ENCODE assay signal across 8 cellular contexts in the genomic region with DNA sequence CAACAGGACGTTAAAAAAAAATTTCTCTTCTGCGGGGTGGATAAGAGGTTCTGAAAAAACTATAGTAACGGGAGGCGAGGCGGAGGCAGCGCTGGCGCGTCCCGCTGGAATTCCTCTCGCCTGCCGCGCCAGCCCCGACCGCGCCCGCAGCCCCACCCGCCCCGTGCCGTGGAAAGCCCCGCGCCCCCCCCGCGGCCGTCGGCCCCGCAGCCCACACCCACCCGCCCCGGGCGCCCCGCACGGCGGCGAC. TPM values are rescaled to one million over a fixed set of nuclear protein-coding genes. Genes with fewer than 3 reads are reported as not detected.
A peak's percentile ranks its signal among the peaks of the same experiment; 100 is the strongest.
DNase-seq lines count a peak whose midpoint lies in the region; ATAC-seq and TF ChIP-seq lines count a peak whose summit lies in the region.

No MANE protein-coding gene starts in this region.

- CTCF ChIA-PET in AG04450 (lab: Charles Lee), result no interaction called here

- POLR2A ChIA-PET in AG04450 (lab: Yijun Ruan, JAX), result no interaction called here

- no peak for DNase-seq in AG04450 (ENCODE audit: low read depth, low spot score)
- no peak for DNase-seq in effector memory CD8-positive, alpha-beta T cell
- DNase-seq in neural crest cell (ENCODE audit: low read depth, low spot score), result no peak
- no peak for DNase-seq in cerebellar nuclear complex (lab: John Stamatoyannopoulos, UW)
- DNase-seq in stimulated activated CD8-positive, alpha-beta memory T cell treated with anti-CD3 and anti-CD28 coated beads, Interleukin-4, amount 100 ng/mL, for 48 hours, result no peak
- DNase-seq in C1 segment of cervical spinal cord (lab: John Stamatoyannopoulos, UW), result no peak

- no peak for TF ChIP-seq CTCF in AG04450 (IDR thresholded peaks at IDR 0.05; ENCODE audit: low read depth, low read length)
- no peak for TF ChIP-seq CTCF in neural crest cell (conservative IDR thresholded peaks at IDR 0.05)

- peaks cover 0 to 8% of the 10 kb centered on the region in 2 donors for H3K27me3 Mint-ChIP-seq in effector memory CD8-positive, alpha-beta T cell
- H3K27me3 Mint-ChIP-seq in neural crest cell (ENCODE audit: low read depth), result no peaks in the 10 kb centered on the region

- H3K27me3 ChIP-seq in AG04450 (ENCODE audit: control insufficient read depth, insufficient read depth, low read length), result no peaks in the 10 kb centered on the region

- ATAC-seq in GM19468 (IDR thresholded peaks at IDR 0.05; ENCODE audit: extremely low read depth, unreplicated experiment), result peak; percentile 1
- no peak for ATAC-seq in effector memory CD8-positive, alpha-beta T cell (replicated peaks)

- H3K36me3 Mint-ChIP-seq in effector memory CD8-positive, alpha-beta T cell (ENCODE audit: insufficient read depth), result peaks cover 30% of the 10 kb centered on the region
- peaks cover 12% of the 10 kb centered on the region for H3K36me3 Mint-ChIP-seq in neural crest cell (ENCODE audit: low read depth)

- no peaks in the 10 kb centered on the region for H3K36me3 ChIP-seq in KOPT-K1 (ENCODE audit: insufficient read depth, low read length)

- peak overlapping the region; percentile 74 for H3K4me3 ChIP-seq in AG04450 (ENCODE audit: low read depth, low read length)

- peak overlapping the region; percentile 81 for H3K4me3 Mint-ChIP-seq in effector memory CD8-positive, alpha-beta T cell
- H3K4me3 Mint-ChIP-seq in neural crest cell, result peak overlapping the region; percentile 90

- H3K9me3 Mint-ChIP-seq in effector memory CD8-positive, alpha-beta T cell, result no peaks in the 10 kb centered on the region
- peaks cover 3% of the 10 kb centered on the region for H3K9me3 Mint-ChIP-seq in neural crest cell

- H3K27ac Mint-ChIP-seq in effector memory CD8-positive, alpha-beta T cell, result peak overlapping the region; percentile 80 to 90
- H3K27ac Mint-ChIP-seq in neural crest cell (ENCODE audit: unreplicated experiment), result no peak overlapping the region

- H3K27ac ChIP-seq in AG04450 (ENCODE audit: low read depth, low read length) (peak overlapping the region; percentile 93), KOPT-K1 (ENCODE audit: low read depth, low read length, poor library complexity, severe bottlenecking) (peak overlapping the region; percentile 68)

- H3K4me1 Mint-ChIP-seq in effector memory CD8-positive, alpha-beta T cell (ENCODE audit: low read depth in 2 of 2), result peaks cover 21 to 33% of the 10 kb centered on the region in 2 donors
- peaks cover 45% of the 10 kb centered on the region for H3K4me1 Mint-ChIP-seq in neural crest cell

- H3K9me3 ChIP-seq in AG04450 (ENCODE audit: control insufficient read depth, insufficient read depth, low read length) (no peaks in the 10 kb centered on the region), KOPT-K1 (ENCODE audit: insufficient read depth, low read length, poor library complexity, severe bottlenecking) (no peaks in the 10 kb centered on the region)

RNA-seq across cellular contexts. Expression of a gene that starts 0.5 kb away (rescaled TPM):
- polyA plus RNA-seq in AG04450 (2011; rRNA removed), result 157 and 165 TPM in 2 replicates
- polyA minus RNA-seq in AG04450 (2011; rRNA and poly(A)+ RNA removed), result 335 and 377 TPM in 2 replicates
- 260 and 267 TPM in 2 replicates for total RNA-seq in neural crest cell
